In the genomic region with DNA sequence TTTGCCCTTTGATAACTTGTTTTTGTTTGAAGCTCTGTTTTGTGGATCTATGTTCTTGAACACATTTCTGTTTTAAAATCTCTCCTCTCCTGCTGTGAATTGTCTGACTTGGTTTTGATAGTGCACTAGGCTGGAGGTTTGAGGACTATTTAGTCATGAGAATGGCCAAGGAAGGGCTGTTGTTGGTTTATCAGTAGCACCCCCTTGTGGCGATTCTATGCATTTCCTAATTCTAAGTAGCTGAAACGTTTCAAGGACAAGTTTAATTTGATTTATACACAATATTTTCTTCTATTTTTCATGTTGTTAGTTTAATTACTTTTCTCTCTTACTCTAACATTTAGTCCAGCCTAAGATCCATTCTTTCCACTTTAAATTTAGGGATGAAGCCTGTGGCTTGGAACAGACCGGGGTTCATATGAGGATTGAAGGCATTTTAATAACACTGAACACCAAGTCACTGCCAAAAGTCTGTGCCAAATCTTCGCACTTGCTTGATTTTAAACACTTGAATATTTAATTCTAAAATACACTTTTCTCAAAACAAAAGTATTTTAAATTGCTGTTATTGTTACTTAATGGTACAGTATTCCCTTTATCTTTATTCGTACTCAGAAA, we compare ENCODE assay signal across 8 cellular contexts.
A peak's percentile ranks its signal among the peaks of the same experiment; 100 is the strongest.
DNase-seq lines count a peak whose midpoint lies in the region; ATAC-seq and TF ChIP-seq lines count a peak whose summit lies in the region.

No MANE protein-coding gene starts in this region.

- peak; percentile 1 for DNase-seq in NK-92 treated with Interleukin-12 subunit alpha and Interleukin-12 subunit beta, amount 100 ng/mL, for 24 hours (lab: John Stamatoyannopoulos, UW)
- DNase-seq in NK-92 (lab: John Stamatoyannopoulos, UW; ENCODE audit: unreplicated experiment) (no peak), NCI-H748 treated with DMSO at 0.1 percent for 48 hours (lab: John Stamatoyannopoulos, UW) (peak; percentile 63), amniotic stem cell (lab: John Stamatoyannopoulos, UW) (peak; percentile 34), iPS DF 6.9 (ENCODE audit: low read depth, low spot score) (peak; percentile 41), stomach (no peak)

- H3K9me3 ChIP-seq in iPS DF 6.9 (ENCODE audit: control insufficient read depth, insufficient read depth, low read length), result no peaks in the 10 kb centered on the region
- no peaks in the 10 kb centered on the region for H3K9me3 ChIP-seq in stomach

- peak in 5 of 7 experiments; percentile 41 to 79 (median 63) for TF ChIP-seq CTCF in stomach (IDR thresholded peaks at IDR 0.05)

- H3K36me3 ChIP-seq in iPS DF 6.9 (ENCODE audit: control insufficient read depth, insufficient read depth, low read length), result no peaks in the 10 kb centered on the region
- no peaks in the 10 kb centered on the region for H3K36me3 ChIP-seq in stomach

- H3K4me1 ChIP-seq in iPS DF 6.9 (ENCODE audit: control insufficient read depth, insufficient read depth, low read length), result no peaks in the 10 kb centered on the region; the same call in 1 of the 2 replicates
- H3K4me1 ChIP-seq in stomach, result no peaks in the 10 kb centered on the region

- no peaks in the 10 kb centered on the region for H3K27me3 ChIP-seq in iPS DF 6.9 (ENCODE audit: control insufficient read depth, insufficient read depth, low read length)
- peaks cover 0 to 30% (median 0%) of the 10 kb centered on the region in 3 donors for H3K27me3 ChIP-seq in stomach

- intact Hi-C loops in stomach (cut with DNase I; ENCODE audit: low total_unique reads), result no loop called here

- TF ChIP-seq POLR2A in stomach (IDR thresholded peaks at IDR 0.05), result no peak

- H3K4me3 ChIP-seq in iPS DF 6.9 (ENCODE audit: low read length) (no peak overlapping the region), stomach (no peak overlapping the region)

- no peak for TF ChIP-seq EP300 in stomach (IDR thresholded peaks at IDR 0.05)

- H3K27ac ChIP-seq in iPS DF 6.9 (ENCODE audit: low read length) (no peak overlapping the region), stomach (no peak overlapping the region)

- ATAC-seq in GM19452 (IDR thresholded peaks at IDR 0.05; ENCODE audit: unreplicated experiment) (peak; percentile 74), HG03457 (IDR thresholded peaks at IDR 0.05; ENCODE audit: unreplicated experiment) (peak; percentile 60)

- WGBS in iPS DF 6.9 (ENCODE audit: insufficient coverage, insufficient read length), result no CpG with 5 or more reads among the region's 5 CpGs
- WGBS in stomach, 5 donors, result 35 to 44% (median 40%) methylated on average over 5 of the region's 5 CpGs

Comparison
In these comparisons a context has a peak if more than half of its experiments do, and no peak if none do; other contexts are left out.
1. DNase-seq: peak in NK-92 treated with Interleukin-12 subunit alpha and Interleukin-12 subunit beta, amount 100 ng/mL, for 24 hours (single experiment), NCI-H748 treated with DMSO at 0.1 percent for 48 hours (single experiment), amniotic stem cell (single experiment) and iPS DF 6.9 (single experiment); none in NK-92 (single experiment) and stomach (single experiment).